In the genomic region with DNA sequence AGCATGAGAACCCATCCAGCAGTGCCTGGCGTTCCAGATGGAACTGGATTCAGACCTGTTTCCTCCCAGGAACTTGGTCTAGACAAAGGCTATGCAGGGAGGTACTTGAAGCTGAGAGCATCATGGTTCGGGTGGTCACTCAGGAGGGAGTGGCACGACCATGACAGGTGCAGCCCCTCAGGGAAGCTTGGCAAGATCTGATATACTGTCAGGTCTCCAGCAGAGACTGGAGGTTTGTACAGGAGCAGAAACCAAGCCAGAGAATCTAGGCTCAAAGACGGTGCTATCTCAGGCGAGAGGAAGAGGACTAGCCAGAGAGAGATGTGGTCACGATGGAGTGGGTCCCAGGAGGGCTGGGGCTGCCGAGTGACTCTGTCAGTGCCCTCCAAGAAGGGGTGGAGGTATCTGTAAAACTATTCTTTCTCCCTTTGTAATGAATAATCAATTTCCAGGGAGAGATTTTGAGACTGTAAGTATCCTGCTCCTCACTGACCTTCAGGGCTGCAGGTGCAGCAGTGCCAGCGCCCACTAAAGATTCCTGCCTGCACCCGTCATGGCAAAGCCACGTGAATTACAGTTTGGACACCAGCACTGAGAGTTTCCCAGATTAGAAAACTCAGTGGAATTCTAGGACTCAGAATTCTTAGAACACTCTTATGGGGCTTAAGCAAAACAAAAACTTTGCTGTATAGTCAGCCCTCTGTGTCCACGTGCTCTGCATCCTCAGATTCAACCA, we compare ENCODE assay signal across 22 cellular contexts. TPM values are rescaled to one million over a fixed set of nuclear protein-coding genes. Genes with fewer than 3 reads are reported as not detected.
"Had no signal": no experiment of that assay in that cellular context is flagged by ENCODE, and none has a peak within 500 bp of the region (broad histone marks: within the 10 kb centered on the region; RNA-seq: fewer than 3 reads in every experiment).

No MANE protein-coding gene starts in this region.

- H3K27me3 ChIP-seq: adrenal gland, SJCRH30 had no signal

- DNase-seq: activated CD4-positive, alpha-beta memory T cell treated with anti-CD3 and anti-CD28 coated beads, Interleukin-2, amount 10 ng/mL, durations not matched to agents 7 days and 5 days; activated CD4-positive, alpha-beta T cell treated with anti-CD3 and anti-CD28 coated beads for 36 hours; activated CD4-positive, alpha-beta T cell treated with anti-CD3 and anti-CD28 coated beads, Interleukin-2, amount 50 U/mL, for 1 hour; activated naive CD4-positive, alpha-beta T cell treated with anti-CD3 and anti-CD28 coated beads, Interleukin-2, amount 50 U/mL, for 16 hours; activated naive CD8-positive, alpha-beta T cell treated with anti-CD3 and anti-CD28 coated beads, Interleukin-2, amount 10 ng/mL, durations not matched to agents 7 days and 5 days; activated T-cell treated with anti-CD3 and anti-CD28 coated beads for 4 hours; activated T-cell treated with anti-CD3 and anti-CD28 coated beads, Interleukin-2, amount 50 U/mL, for 48 hours; adrenal gland; anterior cingulate cortex; KG1; NCI-H1048; NCI-H1930; NCI-H345; NCI-H510A; NCI-H526 treated with DMSO at 0.1 percent for 48 hours; NCI-H82; SJCRH30; SK-N-SH; T-helper 1 cell; WERI-Rb-1 had no signal

- H3K27ac ChIP-seq: adrenal gland, SJCRH30, WERI-Rb-1 had no signal

- H3K4me1 ChIP-seq: SJCRH30 had no signal

- ATAC-seq: activated CD4-positive, alpha-beta T cell treated with anti-CD3 and anti-CD28 coated beads for 36 hours; activated T-helper 17 cell treated with anti-CD3 and anti-CD28 coated beads, Interleukin-2, amount 50 U/mL, for 72 hours had no signal

- H3K9ac ChIP-seq: SK-N-SH had no signal

- H3K9me3 ChIP-seq: adrenal gland, SJCRH30, SK-N-SH had no signal

- H3K4me3 ChIP-seq: adrenal gland, SJCRH30 had no signal

- H3K4me2 ChIP-seq: SK-N-SH had no signal

RNA-seq across cellular contexts. Expression of gene ADPRHL1, which starts 47.4 kb away (rescaled TPM):
- total RNA-seq: RPMI7951 had no signal
